ENCODE assay signal across 24 cellular contexts in genomic region chr2:122705751-122706150, GRCh38.
DNase-seq lines count a peak whose midpoint lies in the region; ATAC-seq, FAIRE-seq and TF ChIP-seq lines count a peak whose summit lies in the region.
"Had no signal": no experiment of that assay in that cellular context is flagged by ENCODE, and none has a peak within 500 bp of the region (broad histone marks: within the 10 kb centered on the region; RNA-seq: fewer than 3 reads in every experiment).

No MANE protein-coding gene starts in this region.

- H4K8ac ChIP-seq in H1 (ENCODE audit: extremely low read depth, insufficient read depth, low read length) = no peak overlapping the region

- 100% methylated on average over 1 of the region's 1 CpG for WGBS in right lobe of liver (ENCODE audit: insufficient coverage, low coverage, low lambda C conversion rate, missing lambda C conversion rate)
- WGBS in HepG2 (ENCODE audit: low lambda C conversion rate) = 67% methylated on average over 1 of the region's 1 CpG
- WGBS in H1 (ENCODE audit: extremely low coverage in 1 of 2, insufficient coverage in 1 of 2, insufficient read length in 1 of 2, insufficient replicate concordance in 2 of 2, low coverage in 1 of 2, low lambda C conversion rate in 2 of 2, missing lambda C conversion rate in 1 of 2), 2 experiments = 86% methylated on average over 1 of the region's 1 CpG; no CpG with 5 or more reads in 1 of the 2 experiments

- TF ChIP-seq POLR2A in right lobe of liver (IDR thresholded peaks at IDR 0.05) (no peak), HepG2 (IDR thresholded peaks at IDR 0.05; ENCODE audit: insufficient read depth in 1 of 2, low read depth in 2 of 2, low read length in 2 of 2) (no peak), H1 (IDR thresholded peaks at IDR 0.05; ENCODE audit: control extremely low read depth in 1 of 2, low read depth in 2 of 2, low read length in 2 of 2) (no peak)

- no peak overlapping the region for H2BK12ac ChIP-seq in H1 (ENCODE audit: low read depth, low read length)

- no peak overlapping the region for H3K4me3 ChIP-seq in right lobe of liver
- no peak overlapping the region for H3K4me3 ChIP-seq in HepG2 (replicated peaks in 1 of 3; ENCODE audit: insufficient read depth in 1 of 3, low read depth in 2 of 3, low read length in 3 of 3)
- no peak overlapping the region for H3K4me3 ChIP-seq in H1 (ENCODE audit: extremely low read depth in 1 of 4, insufficient read depth in 2 of 4, low read depth in 3 of 4, low read length in 4 of 4)
- H3K4me3 ChIP-seq: BLaER1 had no signal

- no peak overlapping the region for H2BK15ac ChIP-seq in H1 (ENCODE audit: low read length)

- no peak overlapping the region for H3K4ac ChIP-seq in H1 (replicated peaks; ENCODE audit: insufficient read length, low read depth, low read length)

- H3K14ac ChIP-seq in H1 (ENCODE audit: insufficient read length) = no peak overlapping the region

- no peaks in the 10 kb centered on the region for H3K27me3 ChIP-seq in right lobe of liver
- no peaks in the 10 kb centered on the region for H3K27me3 ChIP-seq in HepG2 (ENCODE audit: control insufficient read depth in 1 of 2, insufficient read depth in 2 of 2, low read length in 2 of 2)
- H3K27me3 ChIP-seq in H1 (replicated peaks in 1 of 4; ENCODE audit: control insufficient read depth in 3 of 4, extremely low read depth in 1 of 4, insufficient read depth in 3 of 4, low read length in 3 of 4) = no peaks in the 10 kb centered on the region
- H3K27me3 ChIP-seq: BLaER1 had no signal

- no peak overlapping the region for H2BK120ac ChIP-seq in H1 (replicated peaks; ENCODE audit: low read depth, low read length)

- no peaks in the 10 kb centered on the region for H3K79me1 ChIP-seq in H1 (ENCODE audit: low read depth, low read length)

- H2BK5ac ChIP-seq in H1 (ENCODE audit: low read depth, low read length) = no peak overlapping the region

- in situ Hi-C loops in HepG2 (cut with HindIII; ENCODE audit: extremely low pct_ligation_motif_present, low pct_unique_long_range_greater_than_20kb) = no loop called here

- H3K4me1 ChIP-seq in right lobe of liver = peaks cover 0 to 39% (median 13%) of the 10 kb centered on the region in 4 donors
- no peaks in the 10 kb centered on the region for H3K4me1 ChIP-seq in HepG2 (ENCODE audit: insufficient read depth, low read length)
- no peaks in the 10 kb centered on the region for H3K4me1 ChIP-seq in H1 (replicated peaks in 1 of 4; ENCODE audit: control insufficient read depth in 3 of 4, insufficient read depth in 4 of 4, low read length in 3 of 4)
- H3K4me1 ChIP-seq: BLaER1, Caco-2 had no signal

- no peak overlapping the region for H4K91ac ChIP-seq in H1 (replicated peaks; ENCODE audit: insufficient read length, low read length)

- TF ChIP-seq EP300 in HepG2 (IDR thresholded peaks at IDR 0.05; ENCODE audit: low read depth in 2 of 2, low read length in 2 of 2) (no peak), HepG2 (CRISPR knock-in tag; IDR thresholded peaks at IDR 0.05; ENCODE audit: borderline replicate concordance) (no peak), H1 (IDR thresholded peaks at IDR 0.05; ENCODE audit: borderline replicate concordance in 1 of 2, low read depth in 2 of 2, low read length in 2 of 2) (no peak)

- DNase-seq in right lobe of liver = no peak
- DNase-seq in HepG2 (ENCODE audit: low spot score) = no peak
- peak; percentile 57 for DNase-seq in RCC 7860 (ENCODE audit: low spot score)
- DNase-seq in H1 (ENCODE audit: low read depth in 1 of 2, low spot score in 2 of 2) = no peak
- peak; percentile 32 for DNase-seq in renal cortical epithelial cell (ENCODE audit: low read depth)
- DNase-seq in HT-29 (ENCODE audit: low spot score) = no peak
- DNase-seq in anterior cingulate cortex (lab: John Stamatoyannopoulos, UW) = no peak
- no peak for DNase-seq in activated T-cell treated with anti-CD3 and anti-CD28 coated beads for 4 hours
- DNase-seq: Caco-2; CD4-positive, CD25-positive, alpha-beta regulatory T cell; CD8-positive, alpha-beta T cell; DMS 273 treated with DMSO at 0.1 percent for 48 hours; DMS79; EL; GDM1; GOT3; H7; HCEC 1CT had no signal

- H3K9ac ChIP-seq in HepG2 (ENCODE audit: insufficient read depth, low read depth, low read length) = no peak overlapping the region
- H3K9ac ChIP-seq in H1 (replicated peaks in 1 of 4; ENCODE audit: extremely low read depth in 1 of 4, low read depth in 3 of 4, low read length in 3 of 4) = no peak overlapping the region
- H3K9ac ChIP-seq: BLaER1 had no signal

- H3K27ac ChIP-seq in right lobe of liver (peak overlapping the region; percentile 60 to 95 (median 92)), HepG2 (ENCODE audit: extremely low read length, insufficient read depth, low read length) (no peak overlapping the region), H1 (ENCODE audit: low read depth, low read length) (no peak overlapping the region)
- H3K27ac ChIP-seq: 22Rv1, BLaER1, C4-2B had no signal

- CTCF ChIA-PET in HepG2 (lab: Yijun Ruan, JAX; ENCODE audit: low intra/inter-chr PET ratio, low total read pairs) (no interaction called here), H1 (lab: Charles Lee; ENCODE audit: partially characterized antibody) (no interaction called here)

- H3K9me3 ChIP-seq in right lobe of liver (no peaks in the 10 kb centered on the region), HepG2 (ENCODE audit: low read length) (peaks cover 31% of the 10 kb centered on the region), H1 (ENCODE audit: insufficient read depth in 2 of 2, low read depth in 1 of 2, low read length in 1 of 2) (0 out of 4 replicates have a peak, but pooled peaks cover 0 to 2% of the 10 kb centered on the region in 2 experiments)
- H3K9me3 ChIP-seq: BLaER1, Caco-2 had no signal

- no TSS peak for BruUV-seq in HepG2 (replicated peaks; lab: Mats Ljungman, UMichigan)

- intact Hi-C loops in right lobe of liver (cut with DNase I) (no loop called here), HepG2 (cut with micrococcal nuclease; ENCODE audit: unreplicated experiment) (no loop called here)

- H3K36me3 ChIP-seq in right lobe of liver = no peaks in the 10 kb centered on the region
- H3K36me3 ChIP-seq in HepG2 (replicated peaks in 1 of 2; ENCODE audit: control insufficient read depth in 1 of 2, insufficient read depth in 2 of 2, low read length in 2 of 2) = no peaks in the 10 kb centered on the region
- no peaks in the 10 kb centered on the region; a peak in 1 of 8 replicates for H3K36me3 ChIP-seq in H1 (ENCODE audit: control insufficient read depth in 2 of 4, insufficient read depth in 4 of 4, low read length in 3 of 4)
- H3K36me3 ChIP-seq: BLaER1 had no signal

- H3K4me2 ChIP-seq in HepG2 (ENCODE audit: low read depth, low read length) (no peak overlapping the region), H1 (ENCODE audit: insufficient read depth in 1 of 2, low read depth in 2 of 2, low read length in 2 of 2) (no peak overlapping the region)
- H3K4me2 ChIP-seq: BLaER1 had no signal

- H2AK5ac ChIP-seq in H1 (ENCODE audit: low read depth, low read length) = no peak overlapping the region

- no peaks in the 10 kb centered on the region for H3K23me2 ChIP-seq in H1 (ENCODE audit: low read depth, low read length)

- no peak overlapping the region for H2BK20ac ChIP-seq in H1 (ENCODE audit: low read length)

- FAIRE-seq in HepG2 (lab: Jason Lieb, UNC) = no peak
- FAIRE-seq in RCC 7860 (lab: Jason Lieb, UNC) = peak; percentile 49
- FAIRE-seq in H1 (lab: Jason Lieb, UNC) = no peak
- FAIRE-seq: A204.1, D721Med, GM12891 had no signal

- no peak overlapping the region for H3K23ac ChIP-seq in H1 (ENCODE audit: insufficient read length)

- TF ChIP-seq RAD21 in HepG2 (CRISPR knock-in tag; IDR thresholded peaks at IDR 0.05) (no peak), H1 (IDR thresholded peaks at IDR 0.05 in 1 of 2, conservative IDR thresholded peaks at IDR 0.05 in 1 of 2; ENCODE audit: low read depth in 2 of 2, low read length in 2 of 2) (no peak)

- no peak for ATAC-seq in right lobe of liver
- no peak for ATAC-seq in HepG2
- ATAC-seq: CD8-positive, alpha-beta T cell had no signal

- H2AFZ ChIP-seq in HepG2 (ENCODE audit: low read length) (no peak overlapping the region), H1 (ENCODE audit: low read length) (peak overlapping the region; percentile 32; the same call in 1 of the 2 replicates)

- TF ChIP-seq CTCF in right lobe of liver (IDR thresholded peaks at IDR 0.05) (no peak), HepG2 (CRISPR knock-in tag; IDR thresholded peaks at IDR 0.05) (no peak), H1 (IDR thresholded peaks at IDR 0.05; ENCODE audit: control extremely low read depth in 1 of 3, insufficient read depth in 1 of 3, low read depth in 1 of 3, low read length in 3 of 3) (no peak)

- H4K5ac ChIP-seq in H1 (ENCODE audit: insufficient read length, low read depth, low read length) = no peak overlapping the region

- H3K79me2 ChIP-seq in HepG2 (ENCODE audit: insufficient read depth, low read length) = no peaks in the 10 kb centered on the region
- no peaks in the 10 kb centered on the region for H3K79me2 ChIP-seq in H1 (ENCODE audit: control insufficient read depth in 1 of 2, insufficient read depth in 2 of 2, low read length in 2 of 2)

- H3K56ac ChIP-seq in H1 (replicated peaks; ENCODE audit: insufficient read length, low read depth, low read length) = no peak overlapping the region

- POLR2A ChIA-PET in HepG2 (lab: Yijun Ruan, JAX) = no interaction called here
- POLR2A ChIA-PET in H1 (lab: Charles Lee; ENCODE audit: partially characterized antibody) = no interaction called here

- H3K18ac ChIP-seq in H1 (ENCODE audit: extremely low read depth, low read length) = no peak overlapping the region

- H4K20me1 ChIP-seq in HepG2 (ENCODE audit: insufficient read depth, low read length) (no peaks in the 10 kb centered on the region), H1 (replicated peaks in 1 of 2; ENCODE audit: control insufficient read depth in 1 of 2, insufficient read depth in 2 of 2, low read length in 2 of 2) (no peaks in the 10 kb centered on the region)
- H4K20me1 ChIP-seq: BLaER1 had no signal

TF ChIP-seq in HepG2, 621 proteins besides CTCF, POLR2A, EP300 and RAD21 (continues in another document):
- TF ChIP-seq CREM (IDR thresholded peaks at IDR 0.05) (no peak), CREM (CRISPR knock-in tag; IDR thresholded peaks at IDR 0.05) (no peak), HNRNPH1 (optimal IDR thresholded peaks at IDR 0.05; ENCODE audit: low read depth, low read length) (no peak), GABPB1 (CRISPR knock-in tag; IDR thresholded peaks at IDR 0.05) (no peak), HNF4G (IDR thresholded peaks at IDR 0.05; ENCODE audit: borderline replicate concordance, low read depth, low read length) (no peak), HNF4G (CRISPR knock-in tag; IDR thresholded peaks at IDR 0.05; ENCODE audit: borderline replicate concordance, low read depth) (no peak)

TF ChIP-seq in H1, 55 proteins besides CTCF, POLR2A, EP300 and RAD21 (continues in another document):
- TF ChIP-seq, protein P1, sequence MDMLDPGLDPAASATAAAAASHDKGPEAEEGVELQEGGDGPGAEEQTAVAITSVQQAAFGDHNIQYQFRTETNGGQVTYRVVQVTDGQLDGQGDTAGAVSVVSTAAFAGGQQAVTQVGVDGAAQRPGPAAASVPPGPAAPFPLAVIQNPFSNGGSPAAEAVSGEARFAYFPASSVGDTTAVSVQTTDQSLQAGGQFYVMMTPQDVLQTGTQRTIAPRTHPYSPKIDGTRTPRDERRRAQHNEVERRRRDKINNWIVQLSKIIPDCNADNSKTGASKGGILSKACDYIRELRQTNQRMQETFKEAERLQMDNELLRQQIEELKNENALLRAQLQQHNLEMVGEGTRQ (IDR thresholded peaks at IDR 0.05; ENCODE audit: low read length) = no peak
- no peak for TF ChIP-seq HDAC2 (IDR thresholded peaks at IDR 0.05; ENCODE audit: borderline replicate concordance in 1 of 2, low read depth in 2 of 2, low read length in 2 of 2)

Comparison
In these comparisons a context has a peak if more than half of its experiments do, and no peak if none do; other contexts are left out.
1. H3K27ac ChIP-seq: peak in right lobe of liver (3 of 3); none in HepG2 (single experiment) and H1 (single experiment).
2. DNase-seq: peak in RCC 7860 (single experiment) and renal cortical epithelial cell (single experiment); none in right lobe of liver (0 of 3), HepG2 (single experiment), H1 (0 of 2), HT-29 (single experiment), anterior cingulate cortex (0 of 58) and activated T-cell treated with anti-CD3 and anti-CD28 coated beads for 4 hours (single experiment).